31 cellular contexts compared by ENCODE assay signal in the genomic region with DNA sequence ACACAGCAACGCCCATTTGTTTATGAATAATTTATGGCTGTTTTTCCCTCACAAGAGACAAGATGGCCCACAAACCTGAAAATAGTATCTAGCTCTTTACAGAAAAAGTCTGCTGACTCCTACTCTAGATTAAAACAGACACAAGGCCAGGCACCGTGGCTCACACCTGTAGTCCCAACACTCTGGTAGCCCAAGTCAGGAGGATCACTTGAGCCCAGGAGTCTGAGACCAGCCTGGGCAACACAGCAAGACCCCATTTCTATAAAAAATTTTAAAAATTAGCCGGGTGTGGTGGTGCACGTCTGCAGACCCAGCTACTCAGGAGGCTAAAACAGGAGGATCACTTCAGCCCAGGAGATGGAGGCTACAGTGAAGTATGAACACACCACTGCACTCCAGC.
"Had no signal": no experiment of that assay in that cellular context is flagged by ENCODE, and none has a peak within 500 bp of the region (broad histone marks: within the 10 kb centered on the region; RNA-seq: fewer than 3 reads in every experiment).

No MANE protein-coding gene starts in this region.

- FAIRE-seq: urothelium cell line had no signal

- H3K4me3 ChIP-seq: neural progenitor cell, ovary, psoas muscle, skin epidermis, smooth muscle cell, spleen, suprapubic skin, testis, tibial artery, transverse colon, upper lobe of left lung, vagina had no signal

- H3K4me3 Mint-ChIP-seq: natural killer cell; nephron; neural progenitor cell; stimulated activated memory B cell treated with anti-CD40 and anti-IgM and Interleukin-4, amounts not matched to agents 10 μg/mL and 1 μg/mL and 100 μg/mL, for 72 hours; stimulated activated naive CD8-positive, alpha-beta T cell treated with anti-CD3 and anti-CD28 coated beads, Interleukin-15, amount 100 ng/mL, for 72 hours had no signal

- H3K27ac ChIP-seq: neural progenitor cell, ovary, parathyroid adenoma, psoas muscle, skin epidermis, spleen, suprapubic skin, testis, tibial artery, transverse colon, upper lobe of left lung, vagina had no signal

- H3K27me3 Mint-ChIP-seq: progenitor cell of endocrine pancreas; stimulated activated memory B cell treated with anti-CD40 and anti-IgM and Interleukin-4, amounts not matched to agents 10 μg/mL and 1 μg/mL and 100 μg/mL, for 72 hours; stimulated activated naive CD8-positive, alpha-beta T cell treated with anti-CD3 and anti-CD28 coated beads, Interleukin-15, amount 100 ng/mL, for 72 hours had no signal

- H3K27ac Mint-ChIP-seq: natural killer cell; nephron; neural progenitor cell; progenitor cell of endocrine pancreas; stimulated activated memory B cell treated with anti-CD40 and anti-IgM and Interleukin-4, amounts not matched to agents 10 μg/mL and 1 μg/mL and 100 μg/mL, for 72 hours; stimulated activated naive CD8-positive, alpha-beta T cell treated with anti-CD3 and anti-CD28 coated beads, Interleukin-15, amount 100 ng/mL, for 72 hours had no signal

- H3K9ac ChIP-seq: neural progenitor cell, parathyroid adenoma had no signal

- H3K9me3 ChIP-seq: ovary, psoas muscle, spleen, suprapubic skin, testis, tibial artery, transverse colon, upper lobe of left lung, vagina had no signal

- H2AFZ ChIP-seq: neural progenitor cell, parathyroid adenoma had no signal

- H3K36me3 Mint-ChIP-seq: natural killer cell; stimulated activated memory B cell treated with anti-CD40 and anti-IgM and Interleukin-4, amounts not matched to agents 10 μg/mL and 1 μg/mL and 100 μg/mL, for 72 hours had no signal

- H3K27me3 ChIP-seq: neural progenitor cell, ovary, spleen, suprapubic skin, testis, tibial artery, transverse colon, upper lobe of left lung, vagina had no signal

- H3K4me1 ChIP-seq: parathyroid adenoma, psoas muscle, suprapubic skin, testis, tibial artery, transverse colon had no signal

- H3K9me3 Mint-ChIP-seq: natural killer cell; nephron; neural progenitor cell; stimulated activated memory B cell treated with anti-CD40 and anti-IgM and Interleukin-4, amounts not matched to agents 10 μg/mL and 1 μg/mL and 100 μg/mL, for 72 hours; stimulated activated naive CD8-positive, alpha-beta T cell treated with anti-CD3 and anti-CD28 coated beads, Interleukin-15, amount 100 ng/mL, for 72 hours had no signal

- DNase-seq: natural killer cell; occipital lobe; ovary; posterior cingulate gyrus; psoas muscle; right cardiac atrium; spleen; stimulated activated CD4-positive, alpha-beta T cell treated with anti-CD3 and anti-CD28 coated beads, Interleukin-12 subunit alpha, Interleukin-12 subunit beta, amount 100 ng/mL, for 4 hours; stimulated activated CD4-positive, alpha-beta T cell treated with anti-CD3 and anti-CD28 coated beads, Interleukin-1b, Interleukin-23, amount 100 ng/mL, for 48 hours; stimulated activated CD4-positive, alpha-beta T cell treated with anti-CD3 and anti-CD28 coated beads, Interleukin-4, amount 100 ng/mL, for 1 hour; stimulated activated CD4-positive, alpha-beta T cell treated with anti-CD3 and anti-CD28 coated beads, Interleukin-4, amount 100 ng/mL, for 4 hours; stimulated activated CD8-positive, alpha-beta memory T cell treated with anti-CD3 and anti-CD28 coated beads, Interleukin-4, amount 100 ng/mL, for 48 hours; stimulated activated naive CD4-positive, alpha-beta T cell; stimulated activated naive CD8-positive, alpha-beta T cell treated with anti-CD3 and anti-CD28 coated beads, Interleukin-15, amount 100 ng/mL, for 72 hours; stimulated activated naive CD8-positive, alpha-beta T cell treated with anti-CD3 and anti-CD28 coated beads, Interleukin-15, Interleukin-2, amounts not matched to agents 100 U/mL and 50 U/mL, for 24 hours; substantia nigra; testis; tibial artery; transverse colon; upper lobe of left lung had no signal

- ATAC-seq: natural killer cell; psoas muscle; right cardiac atrium; sciatic nerve; stimulated activated memory B cell treated with anti-CD40 and anti-IgM and Interleukin-4, amounts not matched to agents 10 μg/mL and 1 μg/mL and 100 μg/mL, for 72 hours; stimulated activated naive CD8-positive, alpha-beta T cell treated with anti-CD3 and anti-CD28 coated beads, Interleukin-15, amount 100 ng/mL, for 72 hours; stimulated activated naive CD8-positive, alpha-beta T cell treated with anti-CD3 and anti-CD28 coated beads, Interleukin-15, Interleukin-2, amounts not matched to agents 100 U/mL and 50 U/mL, for 24 hours had no signal

- H3K4me2 ChIP-seq: neural progenitor cell, smooth muscle cell had no signal

- H3K36me3 ChIP-seq: neural progenitor cell, ovary, spleen, suprapubic skin, transverse colon, upper lobe of left lung, vagina had no signal

- H3K4me1 Mint-ChIP-seq: stimulated activated memory B cell treated with anti-CD40 and anti-IgM and Interleukin-4, amounts not matched to agents 10 μg/mL and 1 μg/mL and 100 μg/mL, for 72 hours had no signal
